Comparison of ENCODE assay signal across 10 cellular contexts in the genomic region with DNA sequence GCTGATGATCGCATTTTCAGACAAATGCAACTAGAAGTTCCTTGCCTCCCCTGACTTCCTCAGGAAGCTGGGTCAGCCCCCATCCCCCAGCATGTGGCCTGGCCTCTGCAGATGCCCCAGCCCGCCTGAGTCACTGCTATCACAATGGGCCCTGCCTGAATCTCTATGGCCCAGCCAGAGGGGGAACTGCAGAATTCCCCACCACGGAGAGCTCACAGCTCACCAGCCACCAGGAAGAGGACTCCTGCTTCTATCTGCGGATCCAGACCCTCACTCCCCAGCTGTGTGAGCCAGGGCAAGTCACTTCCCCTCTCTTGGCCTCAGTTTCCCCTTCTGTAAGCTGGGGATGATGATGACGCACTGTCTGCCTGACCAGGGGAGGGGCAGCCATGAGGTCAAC. TPM values are rescaled to one million over a fixed set of nuclear protein-coding genes. Genes with fewer than 3 reads are reported as not detected.
DNase-seq lines count a peak whose midpoint lies in the region; ATAC-seq, FAIRE-seq and TF ChIP-seq lines count a peak whose summit lies in the region.
"Had no signal": no experiment of that assay in that cellular context is flagged by ENCODE, and none has a peak within 500 bp of the region (broad histone marks: within the 10 kb centered on the region; RNA-seq: fewer than 3 reads in every experiment).

No MANE protein-coding gene starts in this region.

- DNase-seq in A549 (ENCODE audit: low read depth in 1 of 2, low spot score in 1 of 2) (peak in 1 of 2 experiments; percentile 47), M059J (ENCODE audit: low read depth) (peak; percentile 93), choroid plexus epithelial cell (ENCODE audit: low read depth) (peak; percentile 71), right lobe of liver (peak in 1 of 3 donors; percentile 79), globus pallidus (ENCODE audit: low spot score) (no peak), activated T-cell treated with anti-CD3 and anti-CD28 coated beads for 4 hours (no peak)
- no peak for DNase-seq in activated naive CD4-positive, alpha-beta T cell treated with anti-CD3 and anti-CD28 coated beads, Interleukin-2, amount 50 U/mL, for 16 hours
- DNase-seq in stimulated activated effector memory CD8-positive, alpha-beta T cell treated with anti-CD3 and anti-CD28 coated beads, Interleukin-12 subunit alpha, Interleukin-12 subunit beta, amount 100 ng/mL, for 72 hours (ENCODE audit: low spot score in 2 of 2) = no peak
- DNase-seq: Calu3 had no signal

- POLR2A ChIA-PET in A549 (lab: Yijun Ruan, JAX) = no interaction called here

- no peak for TF ChIP-seq EP300 in A549 (IDR thresholded peaks at IDR 0.05)

- no peak for TF ChIP-seq CTCF in A549 (IDR thresholded peaks at IDR 0.05)
- no peak for TF ChIP-seq CTCF in choroid plexus epithelial cell (conservative IDR thresholded peaks at IDR 0.05; ENCODE audit: low read depth, low read length)
- TF ChIP-seq CTCF in right lobe of liver (IDR thresholded peaks at IDR 0.05) = no peak

- no peak for TF ChIP-seq RAD21 in A549 (conservative IDR thresholded peaks at IDR 0.05 in 1 of 2, IDR thresholded peaks at IDR 0.05 in 1 of 2)

- H3K36me3 Mint-ChIP-seq in stimulated activated effector memory CD8-positive, alpha-beta T cell treated with anti-CD3 and anti-CD28 coated beads, Interleukin-12 subunit alpha, Interleukin-12 subunit beta, amount 100 ng/mL, for 72 hours = no peaks in the 10 kb centered on the region

- ATAC-seq in A549 (peak in 1 of 2 experiments; percentile 30; a peak in 3 of 6 replicates), right lobe of liver (peak; percentile 43 to 65 (median 60))
- no peak for ATAC-seq in stimulated activated effector memory CD8-positive, alpha-beta T cell treated with anti-CD3 and anti-CD28 coated beads, Interleukin-12 subunit alpha, Interleukin-12 subunit beta, amount 100 ng/mL, for 72 hours

- TF ChIP-seq POLR2A in A549 (IDR thresholded peaks at IDR 0.05; ENCODE audit: low read length) (no peak), right lobe of liver (IDR thresholded peaks at IDR 0.05) (no peak)

- no peak for FAIRE-seq in A549 (lab: Jason Lieb, UNC)
- FAIRE-seq: frontal cortex had no signal

- peak overlapping the region; percentile 54 for H3K4me2 ChIP-seq in A549

- WGBS in A549 (ENCODE audit: missing lambda C conversion rate) = 48% methylated on average over 4 of the region's 5 CpGs
- WGBS in right lobe of liver (ENCODE audit: insufficient coverage, low coverage, low lambda C conversion rate, missing lambda C conversion rate) = 53% methylated on average over 3 of the region's 5 CpGs

- peak overlapping the region in 1 of 2 experiments; percentile 76; a peak in 3 of 6 replicates for H3K27ac ChIP-seq in A549
- H3K27ac ChIP-seq in right lobe of liver = peak overlapping the region in 2 of 3 donors; percentile 24 to 77

- H3K4me1 Mint-ChIP-seq in stimulated activated effector memory CD8-positive, alpha-beta T cell treated with anti-CD3 and anti-CD28 coated beads, Interleukin-12 subunit alpha, Interleukin-12 subunit beta, amount 100 ng/mL, for 72 hours = peaks cover 78% of the 10 kb centered on the region

- no peak overlapping the region for H3K27ac Mint-ChIP-seq in stimulated activated effector memory CD8-positive, alpha-beta T cell treated with anti-CD3 and anti-CD28 coated beads, Interleukin-12 subunit alpha, Interleukin-12 subunit beta, amount 100 ng/mL, for 72 hours

- H3K4me3 ChIP-seq in A549 = no peak overlapping the region
- H3K4me3 ChIP-seq in choroid plexus epithelial cell (ENCODE audit: low read depth, low read length) = no peak overlapping the region
- H3K4me3 ChIP-seq in right lobe of liver = no peak overlapping the region

- H3K27me3 ChIP-seq in right lobe of liver = no peaks in the 10 kb centered on the region

- CTCF ChIA-PET in A549 (lab: Yijun Ruan, JAX) = interaction anchor here (1.5 kb wide), 1 partner anchor 28 kb away, joined by 5 read pairs; no protein-coding TSS in a partner anchor

- H3K4me3 Mint-ChIP-seq in stimulated activated effector memory CD8-positive, alpha-beta T cell treated with anti-CD3 and anti-CD28 coated beads, Interleukin-12 subunit alpha, Interleukin-12 subunit beta, amount 100 ng/mL, for 72 hours = no peak overlapping the region

- peaks cover 79% of the 10 kb centered on the region for H3K4me1 ChIP-seq in A549
- peaks cover 0 to 9% (median 4%) of the 10 kb centered on the region in 4 donors for H3K4me1 ChIP-seq in right lobe of liver

- H3K36me3 ChIP-seq in right lobe of liver = no peaks in the 10 kb centered on the region

- H3K9me3 Mint-ChIP-seq in stimulated activated effector memory CD8-positive, alpha-beta T cell treated with anti-CD3 and anti-CD28 coated beads, Interleukin-12 subunit alpha, Interleukin-12 subunit beta, amount 100 ng/mL, for 72 hours = no peaks in the 10 kb centered on the region

- intact Hi-C loops in right lobe of liver (cut with DNase I) = no loop called here

- no peaks in the 10 kb centered on the region for H3K9me3 ChIP-seq in A549
- H3K9me3 ChIP-seq in right lobe of liver = no peaks in the 10 kb centered on the region

TF ChIP-seq in A549, 52 proteins besides CTCF, POLR2A, EP300 and RAD21:
- TF ChIP-seq, protein P1, sequence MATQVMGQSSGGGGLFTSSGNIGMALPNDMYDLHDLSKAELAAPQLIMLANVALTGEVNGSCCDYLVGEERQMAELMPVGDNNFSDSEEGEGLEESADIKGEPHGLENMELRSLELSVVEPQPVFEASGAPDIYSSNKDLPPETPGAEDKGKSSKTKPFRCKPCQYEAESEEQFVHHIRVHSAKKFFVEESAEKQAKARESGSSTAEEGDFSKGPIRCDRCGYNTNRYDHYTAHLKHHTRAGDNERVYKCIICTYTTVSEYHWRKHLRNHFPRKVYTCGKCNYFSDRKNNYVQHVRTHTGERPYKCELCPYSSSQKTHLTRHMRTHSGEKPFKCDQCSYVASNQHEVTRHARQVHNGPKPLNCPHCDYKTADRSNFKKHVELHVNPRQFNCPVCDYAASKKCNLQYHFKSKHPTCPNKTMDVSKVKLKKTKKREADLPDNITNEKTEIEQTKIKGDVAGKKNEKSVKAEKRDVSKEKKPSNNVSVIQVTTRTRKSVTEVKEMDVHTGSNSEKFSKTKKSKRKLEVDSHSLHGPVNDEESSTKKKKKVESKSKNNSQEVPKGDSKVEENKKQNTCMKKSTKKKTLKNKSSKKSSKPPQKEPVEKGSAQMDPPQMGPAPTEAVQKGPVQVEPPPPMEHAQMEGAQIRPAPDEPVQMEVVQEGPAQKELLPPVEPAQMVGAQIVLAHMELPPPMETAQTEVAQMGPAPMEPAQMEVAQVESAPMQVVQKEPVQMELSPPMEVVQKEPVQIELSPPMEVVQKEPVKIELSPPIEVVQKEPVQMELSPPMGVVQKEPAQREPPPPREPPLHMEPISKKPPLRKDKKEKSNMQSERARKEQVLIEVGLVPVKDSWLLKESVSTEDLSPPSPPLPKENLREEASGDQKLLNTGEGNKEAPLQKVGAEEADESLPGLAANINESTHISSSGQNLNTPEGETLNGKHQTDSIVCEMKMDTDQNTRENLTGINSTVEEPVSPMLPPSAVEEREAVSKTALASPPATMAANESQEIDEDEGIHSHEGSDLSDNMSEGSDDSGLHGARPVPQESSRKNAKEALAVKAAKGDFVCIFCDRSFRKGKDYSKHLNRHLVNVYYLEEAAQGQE (IDR thresholded peaks at IDR 0.05) = no peak
- TF ChIP-seq EHF (CRISPR knock-in tag; IDR thresholded peaks at IDR 0.05) = no peak
- no peak for TF ChIP-seq HOXB5 (CRISPR knock-in tag; IDR thresholded peaks at IDR 0.05)
TF ChIP-seq in A549: peak in this region for 0.

RNA-seq across cellular contexts. Expression of a gene that starts 6.9 kb away (rescaled TPM):
- polyA plus RNA-seq in A549 (2011; rRNA removed) (26.8 and 49.3 TPM in 2 replicates), A549 (2017; fragmentation: RNase III; extraction: RNeasy Plus Mini Kit Qiagen cat#74134 plus additional on column Dnase treatment) (47.2 to 72.6 TPM (median 58.6 TPM) in 3 replicates)
- 37.6 and 41.4 TPM in 2 replicates for polyA plus RNA-seq in A549 (2012; cell fraction: cytosol; rRNA removed)
- 133 and 136 TPM in 2 replicates for polyA plus RNA-seq in A549 (2012; cell fraction: nucleus; rRNA removed)
- polyA minus RNA-seq in A549 (2011; rRNA and poly(A)+ RNA removed) = 49.8 and 54.9 TPM in 2 replicates
- total RNA-seq in M059J (2014; rRNA removed; shearing (Covaris generic)) = 76.9 and 126 TPM in 2 replicates
- total RNA-seq in right lobe of liver = 10 to 100 TPM; 27.0 to 48.8 (median 29.6) TPM

RNA-seq across cellular contexts. Expression of a gene that starts 56.6 kb away (rescaled TPM):
- not detected in 2 replicates for polyA plus RNA-seq in A549 (2011; rRNA removed)
- polyA plus RNA-seq in A549 (2012; cell fraction: cytosol; rRNA removed) = not detected in 2 replicates
- polyA plus RNA-seq in A549 (2012; cell fraction: nucleus; rRNA removed) = not detected in 2 replicates
- not detected in 3 replicates for polyA plus RNA-seq in A549 (2017; fragmentation: RNase III; extraction: RNeasy Plus Mini Kit Qiagen cat#74134 plus additional on column Dnase treatment)
- not detected in 2 replicates for polyA minus RNA-seq in A549 (2011; rRNA and poly(A)+ RNA removed)
- total RNA-seq in M059J (2014; rRNA removed; shearing (Covaris generic)) = not detected in 2 replicates
- total RNA-seq in right lobe of liver = not detected
- total RNA-seq: Calu3, frontal cortex had no signal

Comparison
In these comparisons a context has a peak if more than half of its experiments do, and no peak if none do; other contexts are left out.
1. DNase-seq: peak in M059J (single experiment) and choroid plexus epithelial cell (single experiment); none in activated naive CD4-positive, alpha-beta T cell treated with anti-CD3 and anti-CD28 coated beads, Interleukin-2, amount 50 U/mL, for 16 hours (single experiment), globus pallidus (single experiment), activated T-cell treated with anti-CD3 and anti-CD28 coated beads for 4 hours (single experiment) and stimulated activated effector memory CD8-positive, alpha-beta T cell treated with anti-CD3 and anti-CD28 coated beads, Interleukin-12 subunit alpha, Interleukin-12 subunit beta, amount 100 ng/mL, for 72 hours (0 of 2).